Comparison of ENCODE assay signal across 8 cellular contexts in the genomic region with DNA sequence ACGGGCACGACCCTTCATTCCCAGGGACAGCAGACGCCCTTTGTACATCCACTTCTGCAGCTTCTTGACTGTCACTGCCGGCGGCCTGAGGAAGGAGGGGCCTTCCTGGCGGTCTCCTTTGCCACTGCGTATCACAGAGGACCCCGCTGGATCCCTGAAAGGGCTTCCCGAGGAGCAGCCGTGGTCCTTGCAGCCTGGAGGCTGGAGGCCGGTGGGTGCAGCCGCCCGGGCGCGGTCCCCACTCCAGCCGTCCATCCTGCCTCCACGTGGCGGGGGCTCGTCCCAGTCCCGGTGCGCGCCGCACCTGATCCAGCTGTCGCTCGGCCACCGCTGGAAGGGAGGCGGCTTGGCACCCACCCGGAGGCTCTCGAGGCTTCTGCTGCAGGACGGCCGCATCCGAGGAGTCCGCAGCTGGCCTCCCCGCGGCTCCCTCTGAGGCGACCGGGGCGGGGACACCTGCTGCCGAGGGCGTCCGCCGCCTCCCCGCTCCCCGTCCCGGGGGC. TPM values are rescaled to one million over a fixed set of nuclear protein-coding genes. Genes with fewer than 3 reads are reported as not detected.
A peak's percentile ranks its signal among the peaks of the same experiment; 100 is the strongest.
DNase-seq lines count a peak whose midpoint lies in the region; ATAC-seq and TF ChIP-seq lines count a peak whose summit lies in the region.

No MANE protein-coding gene starts in this region.

- H3K9me2 ChIP-seq in DOHH2 (replicated peaks; ENCODE audit: control insufficient read depth, low read length), result no peaks in the 10 kb centered on the region

- H3K27me3 ChIP-seq in DOHH2 (ENCODE audit: control insufficient read depth, low read length) (peaks cover 50% of the 10 kb centered on the region), WERI-Rb-1 (ENCODE audit: insufficient read depth, low read depth, severe bottlenecking) (no peaks in the 10 kb centered on the region)
- no peaks in the 10 kb centered on the region for H3K27me3 ChIP-seq in effector memory CD4-positive, alpha-beta T cell (replicated peaks; ENCODE audit: control insufficient read depth, insufficient read depth, low read length, poor library complexity, severe bottlenecking)

- H3K4me1 ChIP-seq in DOHH2 (ENCODE audit: control insufficient read depth, low read length), result peaks cover 10% of the 10 kb centered on the region
- peaks cover 4% of the 10 kb centered on the region for H3K4me1 ChIP-seq in effector memory CD4-positive, alpha-beta T cell (ENCODE audit: control insufficient read depth, insufficient read depth, low read length, poor library complexity, severe bottlenecking)
- peaks cover 10% of the 10 kb centered on the region for H3K4me1 ChIP-seq in mucosa of descending colon (ENCODE audit: low read depth)

- peak overlapping the region; percentile 68 for H3K4me3 ChIP-seq in DOHH2 (ENCODE audit: low read length)
- H3K4me3 ChIP-seq in WERI-Rb-1 (ENCODE audit: low read depth, low read length), result peak overlapping the region; percentile 75
- peak overlapping the region; percentile 75 for H3K4me3 ChIP-seq in effector memory CD4-positive, alpha-beta T cell (ENCODE audit: insufficient read depth, low read depth, low read length, poor library complexity, severe bottlenecking)
- peak overlapping the region; percentile 78 for H3K4me3 ChIP-seq in mucosa of descending colon

- peak overlapping the region; percentile 80 for H3K4me2 ChIP-seq in DOHH2 (ENCODE audit: low read length)

- no peak overlapping the region for H3K27ac ChIP-seq in DOHH2 (ENCODE audit: low read depth, low read length)
- H3K27ac ChIP-seq in WERI-Rb-1, result peak overlapping the region; percentile 73
- H3K27ac ChIP-seq in effector memory CD4-positive, alpha-beta T cell (ENCODE audit: insufficient read depth, low read length, poor library complexity, severe bottlenecking), result peak overlapping the region; percentile 92

- H4K20me1 ChIP-seq in DOHH2 (ENCODE audit: control insufficient read depth, insufficient read depth, low read depth, low read length), result no peaks in the 10 kb centered on the region

- H3K9me3 ChIP-seq in DOHH2 (ENCODE audit: control insufficient read depth, insufficient read depth, low read length) (no peaks in the 10 kb centered on the region), WERI-Rb-1 (ENCODE audit: severe bottlenecking) (no peaks in the 10 kb centered on the region), mucosa of descending colon (no peaks in the 10 kb centered on the region)
- no peaks in the 10 kb centered on the region for H3K9me3 ChIP-seq in effector memory CD4-positive, alpha-beta T cell (ENCODE audit: control insufficient read depth, low read length)

- no peaks in the 10 kb centered on the region for H3K79me2 ChIP-seq in DOHH2 (ENCODE audit: control insufficient read depth, low read length)

- DNase-seq in HT-29 (ENCODE audit: low spot score) (peak; percentile 52), WERI-Rb-1 (peak; percentile 49), mucosa of descending colon (peak in 2 of 3 donors; percentile 43 to 70), NCI-H1436 (lab: John Stamatoyannopoulos, UW) (no peak)
- DNase-seq in effector memory CD4-positive, alpha-beta T cell, result peak in 2 of 3 donors; percentile 12 to 21
- peak; percentile 41 for DNase-seq in stimulated activated naive CD8-positive, alpha-beta T cell treated with anti-CD3 and anti-CD28 coated beads, Interleukin-15, Interleukin-2, amounts not matched to agents 100 U/mL and 50 U/mL, for 24 hours

- no peaks in the 10 kb centered on the region for H3K36me3 ChIP-seq in DOHH2 (ENCODE audit: control insufficient read depth, low read length)
- no peaks in the 10 kb centered on the region for H3K36me3 ChIP-seq in WERI-Rb-1
- no peaks in the 10 kb centered on the region for H3K36me3 ChIP-seq in effector memory CD4-positive, alpha-beta T cell (ENCODE audit: control insufficient read depth, insufficient read depth, low read length)
- no peaks in the 10 kb centered on the region for H3K36me3 ChIP-seq in mucosa of descending colon (ENCODE audit: low read depth)

- H3F3A ChIP-seq in DOHH2 (ENCODE audit: control insufficient read depth, insufficient read depth), result no peaks in the 10 kb centered on the region

- ATAC-seq in GM21447 (IDR thresholded peaks at IDR 0.05; ENCODE audit: unreplicated experiment) (peak; percentile 25), mucosa of descending colon (peak; percentile 58)
- peak; percentile 36 for ATAC-seq in stimulated activated naive CD8-positive, alpha-beta T cell treated with anti-CD3 and anti-CD28 coated beads, Interleukin-15, Interleukin-2, amounts not matched to agents 100 U/mL and 50 U/mL, for 24 hours

- intact Hi-C loops in mucosa of descending colon (cut with DNase I, micrococcal nuclease), result loop anchor here in 1 of 2 donors (10.0 kb wide), 1 partner anchor 54 kb away; the partner anchor contains the start of gene C1orf52

- TF ChIP-seq CTCF in DOHH2 (IDR thresholded peaks at IDR 0.05; ENCODE audit: low read depth, low read length, poor library complexity, severe bottlenecking) (no peak), WERI-Rb-1 (IDR thresholded peaks at IDR 0.05; ENCODE audit: low read depth, low read length) (no peak), mucosa of descending colon (IDR thresholded peaks at IDR 0.05) (no peak)

RNA-seq across cellular contexts. Expression of gene SYDE2, which starts 0.4 kb away (rescaled TPM):
- total RNA-seq in HT-29 (2014; rRNA removed; shearing (Covaris generic)), result 2.9 and 3.5 TPM in 2 replicates
- total RNA-seq in mucosa of descending colon, result 10 to 100 TPM in 1 of 3 donors, 1 to 10 TPM in 2; 9.0 to 42.1 (median 9.9) TPM

RNA-seq across cellular contexts. Expression of gene C1orf52, which starts 59.0 kb away (rescaled TPM):
- total RNA-seq in HT-29 (2014; rRNA removed; shearing (Covaris generic)), result 27.8 and 38.2 TPM in 2 replicates
- 10 to 100 TPM; 17.4 to 24.7 (median 19.2) TPM for total RNA-seq in mucosa of descending colon
